16 cellular contexts compared by ENCODE assay signal in the genomic region with DNA sequence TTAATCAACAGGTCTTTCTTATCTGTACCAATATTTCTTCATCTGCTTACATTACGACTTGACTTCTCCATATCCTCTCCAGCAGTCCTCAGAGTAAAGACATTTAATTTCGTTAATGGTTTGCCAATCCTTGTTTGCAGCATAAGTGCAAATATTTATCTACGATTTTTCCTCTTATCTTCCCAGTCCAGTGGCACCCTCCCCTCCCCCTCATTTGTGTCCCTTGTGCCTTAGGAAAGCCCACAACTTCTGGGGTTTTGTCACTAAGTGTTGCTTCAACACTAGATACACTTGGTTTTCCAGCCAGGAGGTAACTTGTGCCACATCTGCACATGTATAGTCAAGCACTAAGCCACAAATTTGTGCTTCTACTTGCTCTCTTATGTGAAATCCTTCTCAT.
"Had no signal": no experiment of that assay in that cellular context is flagged by ENCODE, and none has a peak within 500 bp of the region (broad histone marks: within the 10 kb centered on the region; RNA-seq: fewer than 3 reads in every experiment).

No MANE protein-coding gene starts in this region.

- ATAC-seq: left lung; lower lobe of right lung; pancreas; right cardiac atrium; stimulated activated effector memory CD8-positive, alpha-beta T cell treated with anti-CD3 and anti-CD28 coated beads, Interleukin-12 subunit alpha, Interleukin-12 subunit beta, amount 100 ng/mL, for 72 hours; upper lobe of right lung had no signal

- H3K4me1 ChIP-seq: left lung, lower lobe of right lung, pancreas, tibial artery, upper lobe of right lung had no signal

- H3K27me3 ChIP-seq: left lung, tibial artery, upper lobe of right lung had no signal

- H3K27ac ChIP-seq: left lung, lower lobe of right lung, pancreas, tibial artery, upper lobe of right lung had no signal

- H3K36me3 ChIP-seq: left lung, lower lobe of right lung, pancreas, tibial artery, upper lobe of right lung had no signal

- DNase-seq: endodermal cell; erythroblast; foreskin melanocyte; head of caudate nucleus; hippocampal formation; left lung; lower lobe of right lung; naive B cell; occipital lobe; pancreas; right cardiac atrium; stimulated activated CD4-positive, alpha-beta T cell treated with anti-CD3 and anti-CD28 coated beads, Interleukin-2, amount 100 ng/mL, for 48 hours; tibial artery; upper lobe of right lung had no signal

- H3K4me3 ChIP-seq: left lung, lower lobe of right lung, pancreas, smooth muscle cell, tibial artery, upper lobe of right lung had no signal

- H3K9me3 ChIP-seq: left lung, lower lobe of right lung, pancreas, tibial artery, upper lobe of right lung had no signal
